Comparison of ENCODE assay signal across 10 cellular contexts in genomic region chr2:207162319-207162718, GRCh38. TPM values are rescaled to one million over a fixed set of nuclear protein-coding genes. Genes with fewer than 3 reads are reported as not detected.
A peak's percentile ranks its signal among the peaks of the same experiment; 100 is the strongest.
DNase-seq lines count a peak whose midpoint lies in the region; TF ChIP-seq lines count a peak whose summit lies in the region.
"Had no signal": no experiment of that assay in that cellular context is flagged by ENCODE, and none has a peak within 500 bp of the region (broad histone marks: within the 10 kb centered on the region; RNA-seq: fewer than 3 reads in every experiment).

No MANE protein-coding gene starts in this region.

- H3K9me3 ChIP-seq in HUES6 (ENCODE audit: control insufficient read depth, insufficient read depth, low read depth, low read length) (no peaks in the 10 kb centered on the region), colonic mucosa (no peaks in the 10 kb centered on the region)

- intact Hi-C loops in colonic mucosa (cut with DNase I) = no loop called here

- peaks cover 47% of the 10 kb centered on the region for H3K4me1 Mint-ChIP-seq in nephron

- TF ChIP-seq CTCF in colonic mucosa (IDR thresholded peaks at IDR 0.05) = no peak
- TF ChIP-seq CTCF in nephron (IDR thresholded peaks at IDR 0.05; ENCODE audit: unreplicated experiment in 3 of 3) = no peak

- peaks cover under 1% of the 10 kb centered on the region for H3K36me3 Mint-ChIP-seq in nephron (ENCODE audit: low read depth)

- H3K9ac ChIP-seq in HUES6 (ENCODE audit: low read length) (no peak overlapping the region), colonic mucosa (ENCODE audit: low read depth in 2 of 2, low read length in 2 of 2) (no peak overlapping the region)

- peak overlapping the region; percentile 89 to 99 (median 96) for H3K4me3 Mint-ChIP-seq in nephron

- H3K27ac ChIP-seq in ACC112 (ENCODE audit: low read depth, low read length) (peak overlapping the region; percentile 97), HUES6 (ENCODE audit: low read depth, low read length) (no peak overlapping the region), colonic mucosa (peak overlapping the region; percentile 83)

- peak overlapping the region; percentile 89 to 100 (median 100) for H3K27ac Mint-ChIP-seq in nephron

- peaks cover 84% of the 10 kb centered on the region for H3K79me2 ChIP-seq in ACC112 (ENCODE audit: control insufficient read depth, insufficient read depth, low read length, unreplicated experiment)

- no peaks in the 10 kb centered on the region for H3K27me3 ChIP-seq in ACC112 (ENCODE audit: insufficient read depth, low read length)
- H3K27me3 ChIP-seq in HUES6 (ENCODE audit: control insufficient read depth, insufficient read depth, low read length) = no peaks in the 10 kb centered on the region
- H3K27me3 ChIP-seq in colonic mucosa = no peaks in the 10 kb centered on the region

- no peaks in the 10 kb centered on the region for H3K27me3 Mint-ChIP-seq in nephron (ENCODE audit: low read depth)

- H3K36me3 ChIP-seq in ACC112 (ENCODE audit: insufficient read depth, low read length) (peaks cover 15% of the 10 kb centered on the region), HUES6 (ENCODE audit: control insufficient read depth, insufficient read depth, low read length) (0 out of 2 replicates have a peak, but pooled peaks cover 3% of the 10 kb centered on the region), colonic mucosa (no peaks in the 10 kb centered on the region)

- no peaks in the 10 kb centered on the region for H3K9me3 Mint-ChIP-seq in nephron

- H2AFZ ChIP-seq in ACC112 (ENCODE audit: low read length, unreplicated experiment) = no peak overlapping the region

- H3K4me1 ChIP-seq in ACC112 (ENCODE audit: control insufficient read depth, insufficient read depth, low read length, unreplicated experiment) = peaks cover 56% of the 10 kb centered on the region
- peaks cover 53% of the 10 kb centered on the region for H3K4me1 ChIP-seq in HUES6 (ENCODE audit: control insufficient read depth, insufficient read depth, low read length)
- H3K4me1 ChIP-seq in colonic mucosa = no peaks in the 10 kb centered on the region

- peak overlapping the region; percentile 88 for H3K4me3 ChIP-seq in ACC112 (ENCODE audit: low read depth, low read length)
- H3K4me3 ChIP-seq in HUES6 (ENCODE audit: low read depth, low read length) = peak overlapping the region; percentile 86; the same call in 1 of the 2 replicates
- no peak overlapping the region for H3K4me3 ChIP-seq in colonic mucosa

- DNase-seq in colonic mucosa (no peak), DMS53 (lab: John Stamatoyannopoulos, UW) (no peak), C1 segment of cervical spinal cord (lab: John Stamatoyannopoulos, UW) (no peak), DMS153 (lab: John Stamatoyannopoulos, UW) (no peak)
- no peak for DNase-seq in stimulated activated CD4-positive, alpha-beta T cell treated with anti-CD3 and anti-CD28 coated beads, Interleukin-2, amount 100 ng/mL, for 48 hours
- DNase-seq: activated CD4-positive, alpha-beta T cell treated with anti-CD3 and anti-CD28 coated beads, Interleukin-2, amount 50 U/mL, for 48 hours; NCI-H187 treated with DMSO at 0.1 percent for 48 hours had no signal

RNA-seq across cellular contexts. Expression of gene KLF7, which starts 3.4 kb away (rescaled TPM):
- total RNA-seq in colonic mucosa = 10 to 100 TPM in 1 of 2 donors, 1 to 10 TPM in 1; 4.7 to 12.9 TPM
